Comparison of ENCODE assay signal across 1 cellular context in the genomic region with DNA sequence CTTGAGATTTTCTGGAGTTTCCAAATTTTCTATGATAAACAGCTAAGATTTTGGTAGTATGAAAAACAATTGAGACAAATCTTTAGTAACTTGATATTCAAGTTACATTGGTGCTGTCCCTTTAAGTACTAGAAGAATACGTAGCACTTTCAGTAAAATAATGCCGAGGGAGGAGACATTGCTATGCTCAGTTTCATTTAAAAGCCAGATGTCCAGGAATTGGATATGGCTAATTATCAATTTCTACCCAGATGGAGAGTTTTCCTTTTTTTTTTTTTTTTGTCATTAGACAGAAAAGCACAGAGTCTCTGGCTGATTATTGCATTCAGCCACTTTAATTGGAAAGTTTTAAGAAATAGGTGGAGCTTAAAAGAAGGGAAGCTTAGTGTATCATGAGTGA.
TF ChIP-seq lines count a peak whose summit lies in the region.

No MANE protein-coding gene starts in this region.

TF ChIP-seq in K562, 482 proteins besides CTCF, POLR2A, EP300 and RAD21:
- no peak for TF ChIP-seq GTF2B (IDR thresholded peaks at IDR 0.05; ENCODE audit: extremely low read depth, insufficient read length)
- no peak for TF ChIP-seq HDAC1 (IDR thresholded peaks at IDR 0.05)
- no peak for TF ChIP-seq KLF16 (IDR thresholded peaks at IDR 0.05)
- no peak for TF ChIP-seq BRD9 (IDR thresholded peaks at IDR 0.05; ENCODE audit: low read depth, partially characterized antibody)
- TF ChIP-seq DPF2 (IDR thresholded peaks at IDR 0.05): no peak
- no peak for TF ChIP-seq SMARCC2 (IDR thresholded peaks at IDR 0.05; ENCODE audit: low read depth)
- no peak for TF ChIP-seq ZNF639 (CRISPR knock-in tag; conservative IDR thresholded peaks at IDR 0.05 in 1 of 2, IDR thresholded peaks at IDR 0.05 in 1 of 2)
- TF ChIP-seq ZNF217 (CRISPR knock-in tag; IDR thresholded peaks at IDR 0.05): no peak
- TF ChIP-seq CEBPG (CRISPR knock-in tag; IDR thresholded peaks at IDR 0.05): no peak
- no peak for TF ChIP-seq CEBPG (tag; conservative IDR thresholded peaks at IDR 0.05 in 1 of 2, IDR thresholded peaks at IDR 0.05 in 1 of 2)
- TF ChIP-seq E2F1 (CRISPR knock-in tag; IDR thresholded peaks at IDR 0.05): no peak
- TF ChIP-seq ZBTB17 (CRISPR knock-in tag; IDR thresholded peaks at IDR 0.05): no peak
- TF ChIP-seq ZNF551 (CRISPR knock-in tag; IDR thresholded peaks at IDR 0.05): no peak
- TF ChIP-seq CBFA2T2 (conservative IDR thresholded peaks at IDR 0.05): no peak
- TF ChIP-seq HMG20B (CRISPR knock-in tag; IDR thresholded peaks at IDR 0.05): no peak
- TF ChIP-seq RBM14 (IDR thresholded peaks at IDR 0.05; ENCODE audit: borderline replicate concordance, insufficient read depth, low read depth, low read length): no peak
- TF ChIP-seq RREB1 (CRISPR knock-in tag; IDR thresholded peaks at IDR 0.05): no peak
- TF ChIP-seq ZNF274 (IDR thresholded peaks at IDR 0.05; ENCODE audit: borderline replicate concordance, low read depth, low read length): no peak
- no peak for TF ChIP-seq RNF2 (IDR thresholded peaks at IDR 0.05)
- TF ChIP-seq, protein P1, sequence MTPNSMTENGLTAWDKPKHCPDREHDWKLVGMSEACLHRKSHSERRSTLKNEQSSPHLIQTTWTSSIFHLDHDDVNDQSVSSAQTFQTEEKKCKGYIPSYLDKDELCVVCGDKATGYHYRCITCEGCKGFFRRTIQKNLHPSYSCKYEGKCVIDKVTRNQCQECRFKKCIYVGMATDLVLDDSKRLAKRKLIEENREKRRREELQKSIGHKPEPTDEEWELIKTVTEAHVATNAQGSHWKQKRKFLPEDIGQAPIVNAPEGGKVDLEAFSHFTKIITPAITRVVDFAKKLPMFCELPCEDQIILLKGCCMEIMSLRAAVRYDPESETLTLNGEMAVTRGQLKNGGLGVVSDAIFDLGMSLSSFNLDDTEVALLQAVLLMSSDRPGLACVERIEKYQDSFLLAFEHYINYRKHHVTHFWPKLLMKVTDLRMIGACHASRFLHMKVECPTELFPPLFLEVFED (CRISPR knock-in tag; conservative IDR thresholded peaks at IDR 0.05): no peak
